14 cellular contexts compared by ENCODE assay signal in genomic region chr2:58019209-58019608, GRCh38. TPM values are rescaled to one million over a fixed set of nuclear protein-coding genes. Genes with fewer than 3 reads are reported as not detected.
DNase-seq lines count a peak whose midpoint lies in the region; ATAC-seq, FAIRE-seq and TF ChIP-seq lines count a peak whose summit lies in the region.
"Had no signal": no experiment of that assay in that cellular context is flagged by ENCODE, and none has a peak within 500 bp of the region (broad histone marks: within the 10 kb centered on the region; RNA-seq: fewer than 3 reads in every experiment).

No MANE protein-coding gene starts in this region.

- TF ChIP-seq POLR2A in endothelial cell of umbilical vein (IDR thresholded peaks at IDR 0.05; ENCODE audit: low read depth, low read length): no peak

- H2AFZ ChIP-seq in endothelial cell of umbilical vein (ENCODE audit: low read depth, low read length): no peak overlapping the region

- H3K9me1 ChIP-seq in endothelial cell of umbilical vein (replicated peaks; ENCODE audit: control insufficient read depth, extremely low read depth, insufficient read depth, low read length): no peaks in the 10 kb centered on the region

- H3K4me3 ChIP-seq in endothelial cell of umbilical vein (replicated peaks in 1 of 3; ENCODE audit: insufficient read depth in 1 of 3, low read depth in 1 of 3, low read length in 3 of 3): no peak overlapping the region
- H3K4me3 ChIP-seq: K562, Peyer's patch, suprapubic skin had no signal

- no peak for FAIRE-seq in endothelial cell of umbilical vein (lab: Jason Lieb, UNC)
- FAIRE-seq: K562 had no signal

- H3K9me3 ChIP-seq in endothelial cell of umbilical vein (replicated peaks; ENCODE audit: control insufficient read depth, insufficient read depth, low read length): no peaks in the 10 kb centered on the region
- H3K9me3 ChIP-seq: Peyer's patch, suprapubic skin had no signal

- H3K27me3 Mint-ChIP-seq in endothelial cell (ENCODE audit: unreplicated experiment): no peaks in the 10 kb centered on the region
- no peaks in the 10 kb centered on the region for H3K27me3 Mint-ChIP-seq in activated CD8-positive, alpha-beta T cell treated with anti-CD3 and anti-CD28 coated beads, Interleukin-2, amount 10 ng/mL, durations not matched to agents 7 days and 5 days (ENCODE audit: low read depth)
- H3K27me3 Mint-ChIP-seq: activated naive CD8-positive, alpha-beta T cell had no signal

- H3K4me1 Mint-ChIP-seq in endothelial cell (ENCODE audit: unreplicated experiment): no peaks in the 10 kb centered on the region
- peaks cover 7% of the 10 kb centered on the region for H3K4me1 Mint-ChIP-seq in activated CD8-positive, alpha-beta T cell treated with anti-CD3 and anti-CD28 coated beads, Interleukin-2, amount 10 ng/mL, durations not matched to agents 7 days and 5 days (ENCODE audit: low read depth)

- no peak overlapping the region for H3K4me3 Mint-ChIP-seq in endothelial cell (ENCODE audit: unreplicated experiment)
- H3K4me3 Mint-ChIP-seq in activated CD8-positive, alpha-beta T cell treated with anti-CD3 and anti-CD28 coated beads, Interleukin-2, amount 10 ng/mL, durations not matched to agents 7 days and 5 days: no peak overlapping the region
- H3K4me3 Mint-ChIP-seq: activated naive CD8-positive, alpha-beta T cell had no signal

- no peaks in the 10 kb centered on the region for H3K27me3 ChIP-seq in endothelial cell of umbilical vein (ENCODE audit: control insufficient read depth in 2 of 2, insufficient read depth in 2 of 2, low read length in 2 of 2)
- H3K27me3 ChIP-seq: Peyer's patch, suprapubic skin had no signal

- POLR2A ChIA-PET in endothelial cell of umbilical vein (lab: Charles Lee): no interaction called here
- POLR2A ChIA-PET in activated CD8-positive, alpha-beta T cell treated with anti-CD3 and anti-CD28 coated beads, Interleukin-2, amount 10 ng/mL, durations not matched to agents 7 days and 5 days (lab: Charles Lee): no interaction called here

- no peak overlapping the region for H3K9ac ChIP-seq in endothelial cell of umbilical vein (replicated peaks; ENCODE audit: extremely low read depth, insufficient read depth, low read length)

- no peaks in the 10 kb centered on the region for H3K36me3 ChIP-seq in endothelial cell of umbilical vein (ENCODE audit: control insufficient read depth in 2 of 2, extremely low read depth in 1 of 2, insufficient read depth in 2 of 2, low read length in 2 of 2)
- H3K36me3 ChIP-seq: Peyer's patch, suprapubic skin had no signal

- intact Hi-C loops in endothelial cell of umbilical vein (cut with micrococcal nuclease): loop anchor here (5.0 kb wide), 1 partner anchor 1637 kb away; no protein-coding TSS in a partner anchor

- dilution Hi-C loops in endothelial cell of umbilical vein (cut with MboI; ENCODE audit: extremely low pct_ligation_motif_present, low sequenced_read_pairs): no loop called here

- BruUV-seq in endothelial cell of umbilical vein (replicated peaks; lab: Mats Ljungman, UMichigan): no TSS peak

- ATAC-seq in GM18861 (IDR thresholded peaks at IDR 0.05; ENCODE audit: unreplicated experiment) (peak; percentile 77), GM21723 (IDR thresholded peaks at IDR 0.05; ENCODE audit: unreplicated experiment) (peak; percentile 59), HG03432 (IDR thresholded peaks at IDR 0.05; ENCODE audit: unreplicated experiment) (peak; percentile 76)
- no peak for ATAC-seq in activated CD8-positive, alpha-beta T cell treated with anti-CD3 and anti-CD28 coated beads, Interleukin-2, amount 10 ng/mL, durations not matched to agents 7 days and 5 days
- ATAC-seq: K562 had no signal

- no peak overlapping the region for H3K4me2 ChIP-seq in endothelial cell of umbilical vein (ENCODE audit: insufficient read depth, low read length)

- TF ChIP-seq CTCF in endothelial cell of umbilical vein (IDR thresholded peaks at IDR 0.05; ENCODE audit: extremely low read depth in 1 of 2, insufficient read depth in 1 of 2, low read depth in 1 of 2, low read length in 2 of 2): no peak
- TF ChIP-seq CTCF in endothelial cell (IDR thresholded peaks at IDR 0.05; ENCODE audit: unreplicated experiment): no peak

- H3K9me3 Mint-ChIP-seq in endothelial cell (ENCODE audit: unreplicated experiment): no peaks in the 10 kb centered on the region
- peaks cover 14% of the 10 kb centered on the region for H3K9me3 Mint-ChIP-seq in activated CD8-positive, alpha-beta T cell treated with anti-CD3 and anti-CD28 coated beads, Interleukin-2, amount 10 ng/mL, durations not matched to agents 7 days and 5 days (ENCODE audit: insufficient read depth)

- H3K27ac Mint-ChIP-seq in endothelial cell (ENCODE audit: unreplicated experiment): no peak overlapping the region
- no peak overlapping the region for H3K27ac Mint-ChIP-seq in activated CD8-positive, alpha-beta T cell treated with anti-CD3 and anti-CD28 coated beads, Interleukin-2, amount 10 ng/mL, durations not matched to agents 7 days and 5 days
- H3K27ac Mint-ChIP-seq: activated naive CD8-positive, alpha-beta T cell had no signal

- H3K36me3 Mint-ChIP-seq in endothelial cell (ENCODE audit: low read depth, unreplicated experiment): no peaks in the 10 kb centered on the region
- H3K36me3 Mint-ChIP-seq in activated CD8-positive, alpha-beta T cell treated with anti-CD3 and anti-CD28 coated beads, Interleukin-2, amount 10 ng/mL, durations not matched to agents 7 days and 5 days (ENCODE audit: low read depth): no peaks in the 10 kb centered on the region

- no peak overlapping the region for H3K27ac ChIP-seq in endothelial cell of umbilical vein (ENCODE audit: insufficient read depth, low read depth, low read length)
- H3K27ac ChIP-seq: Peyer's patch, suprapubic skin had no signal

- no peak for DNase-seq in endothelial cell of umbilical vein (ENCODE audit: low read depth, low spot score)
- DNase-seq in DMS 273 treated with DMSO at 0.1 percent for 48 hours (lab: John Stamatoyannopoulos, UW): no peak
- no peak for DNase-seq in endothelial cell (ENCODE audit: low spot score)
- no peak for DNase-seq in activated CD8-positive, alpha-beta T cell treated with anti-CD3 and anti-CD28 coated beads, Interleukin-2, amount 10 ng/mL, durations not matched to agents 7 days and 5 days
- DNase-seq: dermis blood vessel endothelial cell, NCI-H2171, Peyer's patch, T1000 had no signal

- no peaks in the 10 kb centered on the region for H3K79me2 ChIP-seq in endothelial cell of umbilical vein (ENCODE audit: control insufficient read depth, insufficient read depth, low read length)

- CTCF ChIA-PET in endothelial cell of umbilical vein (lab: Charles Lee): no interaction called here
- CTCF ChIA-PET in activated CD8-positive, alpha-beta T cell treated with anti-CD3 and anti-CD28 coated beads, Interleukin-2, amount 10 ng/mL, durations not matched to agents 7 days and 5 days (lab: Charles Lee): no interaction called here

- no peaks in the 10 kb centered on the region for H3K4me1 ChIP-seq in endothelial cell of umbilical vein (ENCODE audit: control insufficient read depth, extremely low read depth, insufficient read depth, low read length)
- H3K4me1 ChIP-seq: Peyer's patch, suprapubic skin had no signal

- no peaks in the 10 kb centered on the region for H4K20me1 ChIP-seq in endothelial cell of umbilical vein (replicated peaks; ENCODE audit: control insufficient read depth, extremely low read depth, insufficient read depth, low read length)

TF ChIP-seq in endothelial cell of umbilical vein, 7 proteins besides CTCF, POLR2A, EP300 and RAD21:
- no peak for TF ChIP-seq FOS (IDR thresholded peaks at IDR 0.05; ENCODE audit: borderline replicate concordance, insufficient read depth, low read length)
- peak; percentile 5 for TF ChIP-seq JUN (IDR thresholded peaks at IDR 0.05; ENCODE audit: borderline replicate concordance, insufficient read depth, insufficient read length, low read depth)

RNA-seq across cellular contexts. Expression of gene VRK2, which starts 27.4 kb away (rescaled TPM):
- total RNA-seq in endothelial cell of umbilical vein: 35.2 and 42.0 TPM in 2 replicates
- 8.5 and 11.2 TPM in 2 replicates for polyA plus RNA-seq in endothelial cell of umbilical vein
- polyA plus RNA-seq in endothelial cell of umbilical vein (2011; cell fraction: cytosol; rRNA removed): 22.4 and 27.6 TPM in 2 replicates
- 24.0 and 30.0 TPM in 2 replicates for polyA plus RNA-seq in endothelial cell of umbilical vein (2011; cell fraction: nucleus; rRNA removed)
- polyA plus RNA-seq in endothelial cell of umbilical vein (2012): 34.0 and 59.5 TPM in 2 replicates
- polyA minus RNA-seq in endothelial cell of umbilical vein: 14.7 and 16.8 TPM in 2 replicates
- 12.0 TPM for polyA minus RNA-seq in endothelial cell of umbilical vein (2011; cell fraction: cytosol; rRNA and poly(A)+ RNA removed)
- 17.2 and 20.8 TPM in 2 replicates for polyA minus RNA-seq in endothelial cell of umbilical vein (2011; cell fraction: nucleus; rRNA and poly(A)+ RNA removed)
- total RNA-seq in endothelial cell (ENCODE audit: unreplicated experiment): 18.3 TPM
- 10 to 100 TPM; 24.1 to 26.0 TPM for total RNA-seq in activated CD8-positive, alpha-beta T cell treated with anti-CD3 and anti-CD28 coated beads, Interleukin-2, amount 10 ng/mL, durations not matched to agents 7 days and 5 days
